Comparison of ENCODE assay signal across 18 cellular contexts in genomic region chr6:152223622-152224021, GRCh38.
DNase-seq lines count a peak whose midpoint lies in the region; TF ChIP-seq lines count a peak whose summit lies in the region.
"Had no signal": no experiment of that assay in that cellular context is flagged by ENCODE, and none has a peak within 500 bp of the region (broad histone marks: within the 10 kb centered on the region; RNA-seq: fewer than 3 reads in every experiment).

No MANE protein-coding gene starts in this region.

- H3K36me3 ChIP-seq in neural progenitor cell = no peaks in the 10 kb centered on the region

- TF ChIP-seq CTCF in chondrocyte (IDR thresholded peaks at IDR 0.05) = no peak
- TF ChIP-seq CTCF in neural progenitor cell (IDR thresholded peaks at IDR 0.05) = no peak

- no peaks in the 10 kb centered on the region for H3K27me3 ChIP-seq in neural progenitor cell
- H3K27me3 ChIP-seq: BE2C, SJCRH30 had no signal

- peaks cover 31% of the 10 kb centered on the region for H3K4me1 ChIP-seq in neural progenitor cell
- H3K4me1 ChIP-seq: BE2C, SJCRH30 had no signal

- H3K27ac Mint-ChIP-seq in chondrocyte (ENCODE audit: unreplicated experiment) = peak overlapping the region; percentile 51
- no peak overlapping the region for H3K27ac Mint-ChIP-seq in neural progenitor cell
- H3K27ac Mint-ChIP-seq: CD4-positive, alpha-beta T cell had no signal

- H3F3A ChIP-seq in neural progenitor cell (ENCODE audit: low read depth) = peaks cover 14% of the 10 kb centered on the region

- peaks cover 11% of the 10 kb centered on the region for H3K9me3 Mint-ChIP-seq in chondrocyte (ENCODE audit: low read depth)
- peaks cover 10% of the 10 kb centered on the region for H3K9me3 Mint-ChIP-seq in neural progenitor cell
- H3K9me3 Mint-ChIP-seq: CD4-positive, alpha-beta T cell had no signal

- H2AFZ ChIP-seq in neural progenitor cell (replicated peaks) = no peak overlapping the region

- H3K27me3 Mint-ChIP-seq in chondrocyte (ENCODE audit: low read depth) (no peaks in the 10 kb centered on the region), neural progenitor cell (ENCODE audit: insufficient read depth, low read depth) (no peaks in the 10 kb centered on the region)
- H3K27me3 Mint-ChIP-seq: CD4-positive, alpha-beta T cell had no signal

- H3K27ac ChIP-seq in neural progenitor cell = no peak overlapping the region
- H3K27ac ChIP-seq: 22Rv1, RWPE1, SJCRH30 had no signal

- H3K4me1 Mint-ChIP-seq in chondrocyte (ENCODE audit: low read depth) (no peaks in the 10 kb centered on the region), neural progenitor cell (peaks cover 4% of the 10 kb centered on the region)

- H3K9me3 ChIP-seq in neural progenitor cell (ENCODE audit: low read depth) = no peaks in the 10 kb centered on the region
- H3K9me3 ChIP-seq: BE2C had no signal

- no peak overlapping the region for H3K4me3 ChIP-seq in neural progenitor cell
- H3K4me3 ChIP-seq: K562, SJCRH30 had no signal

- H3K36me3 Mint-ChIP-seq in chondrocyte (ENCODE audit: low read depth) (peaks cover 38% of the 10 kb centered on the region), neural progenitor cell (peaks cover 27% of the 10 kb centered on the region)

- DNase-seq in NCI-H1417 (lab: John Stamatoyannopoulos, UW) = peak; percentile 9 to 15 (median 14)
- DNase-seq in NCI-H1417 treated with DMSO at 0.1 percent for 48 hours (lab: John Stamatoyannopoulos, UW) = no peak
- DNase-seq in NCI-H146 treated with DMSO at 0.1 percent for 48 hours (lab: John Stamatoyannopoulos, UW; ENCODE audit: unreplicated experiment) = peak; percentile 98
- DNase-seq in chondrocyte (ENCODE audit: low spot score) = no peak
- DNase-seq in neural progenitor cell (ENCODE audit: low spot score) = peak; percentile 31
- DNase-seq in activated CD4-positive, alpha-beta T cell treated with anti-CD3 and anti-CD28 coated beads, Interleukin-2, amount 50 U/mL, for 4 hours = no peak
- no peak for DNase-seq in SHP77 (lab: John Stamatoyannopoulos, UW)
- DNase-seq in Ammon's horn (ENCODE audit: low spot score) = no peak
- DNase-seq: BE2C; CD4-positive, alpha-beta T cell; DND-41; NCI-H2081; NCI-H524 treated with DMSO at 0.1 percent for 48 hours; PC-3 had no signal

- no peak overlapping the region for H3K4me3 Mint-ChIP-seq in chondrocyte (ENCODE audit: unreplicated experiment)
- H3K4me3 Mint-ChIP-seq in neural progenitor cell = no peak overlapping the region
- H3K4me3 Mint-ChIP-seq: CD4-positive, alpha-beta T cell had no signal

- no peaks in the 10 kb centered on the region for H3K79me2 ChIP-seq in neural progenitor cell (ENCODE audit: low read depth)

- H3K4me2 ChIP-seq in neural progenitor cell = no peak overlapping the region

- H4K20me1 ChIP-seq in neural progenitor cell (ENCODE audit: low read depth) = no peaks in the 10 kb centered on the region

- H3K9ac ChIP-seq in neural progenitor cell = no peak overlapping the region

Comparison
In these comparisons a context has a peak if more than half of its experiments do, and no peak if none do; other contexts are left out.
1. DNase-seq: peak in NCI-H1417 (3 of 3), NCI-H146 treated with DMSO at 0.1 percent for 48 hours (single experiment) and neural progenitor cell (single experiment); none in NCI-H1417 treated with DMSO at 0.1 percent for 48 hours (single experiment), chondrocyte (single experiment), activated CD4-positive, alpha-beta T cell treated with anti-CD3 and anti-CD28 coated beads, Interleukin-2, amount 50 U/mL, for 4 hours (0 of 2), SHP77 (0 of 2) and Ammon's horn (single experiment).